Comparison of ENCODE assay signal across 17 cellular contexts in genomic region chr20:59948212-59948611, GRCh38. TPM values are rescaled to one million over a fixed set of nuclear protein-coding genes. Genes with fewer than 3 reads are reported as not detected.
DNase-seq lines count a peak whose midpoint lies in the region; ATAC-seq and TF ChIP-seq lines count a peak whose summit lies in the region.
"Had no signal": no experiment of that assay in that cellular context is flagged by ENCODE, and none has a peak within 500 bp of the region (broad histone marks: within the 10 kb centered on the region; RNA-seq: fewer than 3 reads in every experiment).

No MANE protein-coding gene starts in this region.

- CTCF ChIA-PET in activated naive CD4-positive, alpha-beta T cell treated with anti-CD3 and anti-CD28 coated beads, Interleukin-2, amount 10 ng/mL, durations not matched to agents 7 days and 5 days (lab: Charles Lee): interaction anchor here (0.7 to 3.9 kb wide), 7 partner anchors 8 to 317 kb away, joined by 3 to 16 read pairs (median 4); partner anchors contain the start of genes FAM217B, PPP1R3D and SYCP2
- CTCF ChIA-PET in OCI-LY7 (lab: Charles Lee; ENCODE audit: unreplicated experiment) (no interaction called here), Calu3 (lab: Charles Lee) (interaction anchor here (1.0 to 2.0 kb wide), 2 partner anchors 14 to 24 kb away, joined by 4 to 9 read pairs; partner anchors contain the start of gene SYCP2)

- POLR2A ChIA-PET in OCI-LY7 (lab: Charles Lee): no interaction called here

- H4K20me1 ChIP-seq in OCI-LY7 (ENCODE audit: insufficient read depth, low read length): no peaks in the 10 kb centered on the region
- H4K20me1 ChIP-seq: BLaER1 had no signal

- peaks cover 22% of the 10 kb centered on the region for H3K36me3 Mint-ChIP-seq in activated naive CD4-positive, alpha-beta T cell treated with anti-CD3 and anti-CD28 coated beads, Interleukin-2, amount 10 ng/mL, durations not matched to agents 7 days and 5 days
- H3K36me3 Mint-ChIP-seq in activated naive CD4-positive, alpha-beta T cell treated with anti-CD3 and anti-CD28 coated beads, Interleukin-2, amount 50 U/mL, for 72 hours: peaks cover 8 to 10% of the 10 kb centered on the region in 2 donors
- peaks cover 17% of the 10 kb centered on the region for H3K36me3 Mint-ChIP-seq in central memory CD8-positive, alpha-beta T cell (ENCODE audit: insufficient read depth)
- H3K36me3 Mint-ChIP-seq in Calu3 (ENCODE audit: insufficient read depth, unreplicated experiment): peaks cover 13% of the 10 kb centered on the region

- H3K36me3 ChIP-seq in OCI-LY7 (ENCODE audit: insufficient read depth, low read length) (peaks cover 26% of the 10 kb centered on the region), upper lobe of right lung (peaks cover 32% of the 10 kb centered on the region)

- no TSS peak for BruUV-seq in OCI-LY7 (replicated peaks; lab: Mats Ljungman, UMichigan)
- no TSS peak for BruUV-seq in Calu3 (replicated peaks; lab: Mats Ljungman, UMichigan)

- H3K9me2 ChIP-seq in OCI-LY7 (ENCODE audit: insufficient read depth, low read length): no peaks in the 10 kb centered on the region
- H3K9me2 ChIP-seq: SK-N-SH had no signal

- H3K4me1 Mint-ChIP-seq in activated naive CD4-positive, alpha-beta T cell treated with anti-CD3 and anti-CD28 coated beads, Interleukin-2, amount 10 ng/mL, durations not matched to agents 7 days and 5 days: peaks cover 33% of the 10 kb centered on the region
- peaks cover 10% of the 10 kb centered on the region for H3K4me1 Mint-ChIP-seq in central memory CD8-positive, alpha-beta T cell
- H3K4me1 Mint-ChIP-seq in Calu3 (ENCODE audit: low read depth, unreplicated experiment): peaks cover 14% of the 10 kb centered on the region

- TF ChIP-seq CTCF in OCI-LY7 (conservative IDR thresholded peaks at IDR 0.05; ENCODE audit: low read length) (no peak), Calu3 (IDR thresholded peaks at IDR 0.05; ENCODE audit: unreplicated experiment) (no peak), upper lobe of right lung (IDR thresholded peaks at IDR 0.05) (no peak)

- H3K27me3 ChIP-seq in upper lobe of right lung: no peaks in the 10 kb centered on the region
- H3K27me3 ChIP-seq: BLaER1 had no signal

- H3K9me3 Mint-ChIP-seq in activated naive CD4-positive, alpha-beta T cell treated with anti-CD3 and anti-CD28 coated beads, Interleukin-2, amount 10 ng/mL, durations not matched to agents 7 days and 5 days: no peaks in the 10 kb centered on the region
- H3K9me3 Mint-ChIP-seq in activated naive CD4-positive, alpha-beta T cell treated with anti-CD3 and anti-CD28 coated beads, Interleukin-2, amount 50 U/mL, for 72 hours: no peaks in the 10 kb centered on the region
- H3K9me3 Mint-ChIP-seq in central memory CD8-positive, alpha-beta T cell: no peaks in the 10 kb centered on the region
- H3K9me3 Mint-ChIP-seq in Calu3 (ENCODE audit: low read depth, unreplicated experiment): no peaks in the 10 kb centered on the region
- H3K9me3 Mint-ChIP-seq: activated T-helper 2 cell treated with anti-CD3 and anti-CD28 coated beads, Interferon-gamma antibody, Interleukin-2, Interleukin-4, amounts not matched to agents 10 μg/mL and 5 μg/mL and 100 μg/mL, durations not matched to agents 14 hours and 24 hours and 36 hours; HFFc6 had no signal

- peak overlapping the region; percentile 95 for H3K27ac Mint-ChIP-seq in activated naive CD4-positive, alpha-beta T cell treated with anti-CD3 and anti-CD28 coated beads, Interleukin-2, amount 10 ng/mL, durations not matched to agents 7 days and 5 days
- peak overlapping the region in 1 of 2 donors; percentile 91 for H3K27ac Mint-ChIP-seq in activated naive CD4-positive, alpha-beta T cell treated with anti-CD3 and anti-CD28 coated beads, Interleukin-2, amount 50 U/mL, for 72 hours
- H3K27ac Mint-ChIP-seq in central memory CD8-positive, alpha-beta T cell (ENCODE audit: low read depth): peak overlapping the region; percentile 98
- H3K27ac Mint-ChIP-seq in Calu3 (ENCODE audit: unreplicated experiment): no peak overlapping the region
- H3K27ac Mint-ChIP-seq: HFFc6 had no signal

- peaks cover 15% of the 10 kb centered on the region for H3K4me1 ChIP-seq in OCI-LY7 (ENCODE audit: insufficient read depth, low read length, poor library complexity, severe bottlenecking)
- peaks cover 13% of the 10 kb centered on the region for H3K4me1 ChIP-seq in upper lobe of right lung

- H3K9me3 ChIP-seq in OCI-LY7 (ENCODE audit: low read length): no peaks in the 10 kb centered on the region
- H3K9me3 ChIP-seq in upper lobe of right lung: no peaks in the 10 kb centered on the region
- H3K9me3 ChIP-seq: BLaER1, SK-N-SH, thoracic aorta had no signal

- no peaks in the 10 kb centered on the region for H3K27me3 Mint-ChIP-seq in activated naive CD4-positive, alpha-beta T cell treated with anti-CD3 and anti-CD28 coated beads, Interleukin-2, amount 10 ng/mL, durations not matched to agents 7 days and 5 days
- no peaks in the 10 kb centered on the region for H3K27me3 Mint-ChIP-seq in central memory CD8-positive, alpha-beta T cell
- H3K27me3 Mint-ChIP-seq in Calu3 (ENCODE audit: unreplicated experiment): no peaks in the 10 kb centered on the region

- no peaks in the 10 kb centered on the region for H3K79me2 ChIP-seq in OCI-LY7 (ENCODE audit: insufficient read depth, low read depth, low read length)

- peak overlapping the region; percentile 67 for H3K4me2 ChIP-seq in OCI-LY7 (ENCODE audit: low read length)
- H3K4me2 ChIP-seq: SK-N-SH had no signal

- DNase-seq in activated naive CD4-positive, alpha-beta T cell treated with anti-CD3 and anti-CD28 coated beads, Interleukin-2, amount 10 ng/mL, durations not matched to agents 7 days and 5 days: no peak
- no peak for DNase-seq in activated naive CD4-positive, alpha-beta T cell treated with anti-CD3 and anti-CD28 coated beads, Interleukin-2, amount 50 U/mL, for 72 hours (ENCODE audit: low spot score in 2 of 2)
- DNase-seq in OCI-LY7 (ENCODE audit: low spot score) (no peak), Calu3 (no peak), NCI-H1694 (lab: John Stamatoyannopoulos, UW) (no peak), upper lobe of right lung (no peak)
- DNase-seq in central memory CD8-positive, alpha-beta T cell (ENCODE audit: low spot score in 2 of 2): no peak
- DNase-seq: HFFc6; left ventricle myocardium superior; NCI-H2171; NK-92 treated with Interleukin-12 subunit alpha and Interleukin-12 subunit beta, amount 100 ng/mL, for 24 hours; SK-N-SH had no signal

- H3K4me3 ChIP-seq in OCI-LY7 (ENCODE audit: low read depth, low read length, poor library complexity, severe bottlenecking) (no peak overlapping the region), upper lobe of right lung (no peak overlapping the region)
- H3K4me3 ChIP-seq: BLaER1, thoracic aorta had no signal

- H3K27ac ChIP-seq in OCI-LY7 (ENCODE audit: low read depth, low read length, poor library complexity, severe bottlenecking): peak overlapping the region; percentile 46
- peak overlapping the region; percentile 50 for H3K27ac ChIP-seq in temporal lobe (ENCODE audit: low read depth, low read length)
- no peak overlapping the region for H3K27ac ChIP-seq in upper lobe of right lung
- H3K27ac ChIP-seq: BLaER1, thoracic aorta had no signal

- intact Hi-C loops in OCI-LY7 (cut with micrococcal nuclease; ENCODE audit: unreplicated experiment): loop anchor here (10.0 kb wide), 1 partner anchor 457 kb away; no protein-coding TSS in a partner anchor
- intact Hi-C loops in Calu3 (cut with micrococcal nuclease; ENCODE audit: unreplicated experiment): loop anchor here (2.0 to 10.0 kb wide), 3 partner anchors 45 to 1947 kb away; no protein-coding TSS in a partner anchor
- intact Hi-C loops in upper lobe of right lung (cut with DNase I): no loop called here

- ATAC-seq in activated naive CD4-positive, alpha-beta T cell treated with anti-CD3 and anti-CD28 coated beads, Interleukin-2, amount 50 U/mL, for 72 hours: no peak
- ATAC-seq in central memory CD8-positive, alpha-beta T cell (replicated peaks; ENCODE audit: extremely low read depth, poor library complexity, severe bottlenecking): no peak
- ATAC-seq in upper lobe of right lung: no peak
- ATAC-seq: activated CD4-positive, CD25-positive, alpha-beta regulatory T cell treated with anti-CD3 and anti-CD28 coated beads, Interleukin-2, amount 50 U/mL, for 24 hours; left ventricle myocardium superior had no signal

- H2AFZ ChIP-seq in OCI-LY7 (ENCODE audit: low read length): peak overlapping the region; percentile 79; the same call in 1 of the 2 replicates

- no peak overlapping the region for H3K4me3 Mint-ChIP-seq in activated naive CD4-positive, alpha-beta T cell treated with anti-CD3 and anti-CD28 coated beads, Interleukin-2, amount 10 ng/mL, durations not matched to agents 7 days and 5 days
- H3K4me3 Mint-ChIP-seq in central memory CD8-positive, alpha-beta T cell: no peak overlapping the region
- H3K4me3 Mint-ChIP-seq in Calu3 (ENCODE audit: low read depth, unreplicated experiment): no peak overlapping the region
- H3K4me3 Mint-ChIP-seq: HFFc6 had no signal

RNA-seq across cellular contexts. Expression of gene FAM217B, which starts 8.0 kb away (rescaled TPM):
- 10 to 100 TPM; 14.7 to 22.5 TPM for total RNA-seq in activated naive CD4-positive, alpha-beta T cell treated with anti-CD3 and anti-CD28 coated beads, Interleukin-2, amount 50 U/mL, for 72 hours
- 16.1 and 18.0 TPM in 2 replicates for total RNA-seq in OCI-LY7 (2014; rRNA removed; shearing (Covaris generic))
- 26.2 and 28.3 TPM in 2 replicates for total RNA-seq in OCI-LY7 (2022)
- 24.6 TPM for total RNA-seq in temporal lobe
- 32.3 and 34.4 TPM in 2 replicates for total RNA-seq in Calu3 (2022)
- 24.3 TPM for total RNA-seq in upper lobe of right lung

RNA-seq across cellular contexts. Expression of gene PPP1R3D, which starts 8.1 kb away (rescaled TPM):
- total RNA-seq in activated naive CD4-positive, alpha-beta T cell treated with anti-CD3 and anti-CD28 coated beads, Interleukin-2, amount 50 U/mL, for 72 hours: 1 to 10 TPM; 4.8 to 4.9 TPM
- 3.2 and 4.5 TPM in 2 replicates for total RNA-seq in OCI-LY7 (2014; rRNA removed; shearing (Covaris generic))
- total RNA-seq in OCI-LY7 (2022) (4.9 and 5.1 TPM in 2 replicates), temporal lobe (1.7 TPM), Calu3 (2022) (16.6 and 17.9 TPM in 2 replicates), upper lobe of right lung (11.2 TPM)

RNA-seq across cellular contexts. Expression of gene CDH26, which starts 10.0 kb away (rescaled TPM):
- total RNA-seq in activated naive CD4-positive, alpha-beta T cell treated with anti-CD3 and anti-CD28 coated beads, Interleukin-2, amount 50 U/mL, for 72 hours: 1 to 10 TPM; 1.6 to 1.7 TPM
- total RNA-seq in OCI-LY7 (2014; rRNA removed; shearing (Covaris generic)): 0.19 TPM in 1 of 2 replicates, not detected in the other
- 0.26 and 0.36 TPM in 2 replicates for total RNA-seq in OCI-LY7 (2022)
- total RNA-seq in temporal lobe: 2.5 TPM
- 0.76 and 1.1 TPM in 2 replicates for total RNA-seq in Calu3 (2022)
- total RNA-seq in upper lobe of right lung: 8.8 TPM

RNA-seq across cellular contexts. Expression of gene SYCP2, which starts 14.8 kb away (rescaled TPM):
- 1 to 10 TPM in 1 of 2 donors, under 1 TPM in 1; 0.84 to 2.2 TPM for total RNA-seq in activated naive CD4-positive, alpha-beta T cell treated with anti-CD3 and anti-CD28 coated beads, Interleukin-2, amount 50 U/mL, for 72 hours
- 0.36 and 0.38 TPM in 2 replicates for total RNA-seq in OCI-LY7 (2014; rRNA removed; shearing (Covaris generic))
- total RNA-seq in OCI-LY7 (2022): 0.19 and 0.22 TPM in 2 replicates
- 2.2 TPM for total RNA-seq in temporal lobe
- total RNA-seq in Calu3 (2022): 56.0 and 58.1 TPM in 2 replicates
- total RNA-seq in upper lobe of right lung: 1.9 TPM
